ENCODE assay signal across 8 cellular contexts in the genomic region with DNA sequence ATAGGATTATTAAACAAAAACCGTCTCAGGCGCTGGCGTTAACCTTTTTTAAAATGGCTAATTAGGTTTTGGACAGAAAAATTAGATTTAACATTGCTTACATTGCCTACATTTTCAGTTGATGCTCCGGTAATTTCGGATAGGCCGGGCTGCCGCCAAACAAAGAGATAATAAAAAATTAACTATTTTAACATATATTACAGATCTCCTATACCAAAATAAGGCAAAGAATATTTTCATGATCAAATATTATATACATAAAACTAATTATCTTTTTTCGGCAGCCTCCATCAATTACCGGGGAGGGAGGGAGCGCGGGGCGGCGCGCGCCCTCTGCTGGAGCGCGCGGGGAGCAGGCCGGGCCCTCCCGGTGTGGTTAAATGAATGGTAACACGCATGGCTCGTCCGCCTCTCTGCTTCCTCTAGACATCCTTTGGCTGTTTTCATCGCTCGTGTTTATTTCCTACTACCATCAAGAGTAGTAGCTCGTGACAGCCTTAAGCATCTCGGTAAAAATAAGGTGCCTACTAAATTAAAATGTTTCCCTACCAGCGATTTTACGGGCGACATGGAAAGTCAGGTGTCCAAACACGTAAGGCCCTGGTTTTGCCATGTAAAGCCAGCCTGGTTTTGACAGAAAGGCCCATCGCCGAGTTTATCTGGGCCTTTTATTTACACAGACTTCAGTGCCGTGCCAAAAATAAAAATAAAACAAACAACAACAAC.
DNase-seq lines count a peak whose midpoint lies in the region; ATAC-seq and TF ChIP-seq lines count a peak whose summit lies in the region.

No MANE protein-coding gene starts in this region.

- H3K27ac ChIP-seq in 22Rv1, result no peak overlapping the region

- ATAC-seq in HG03139 (IDR thresholded peaks at IDR 0.05; ENCODE audit: unreplicated experiment), result peak; percentile 85

- peak; percentile 91 for DNase-seq in GM13977 (ENCODE audit: low spot score)
- peak; percentile 54 for DNase-seq in OCI-M1 (lab: John Stamatoyannopoulos, UW)
- peak; percentile 21 for DNase-seq in activated gamma-delta T cell treated with anti-CD3 and anti-CD28 coated beads, Interleukin-2, amount 50 U/mL, for 16 hours (ENCODE audit: low read depth)
- peak; percentile 32 for DNase-seq in glomerular visceral epithelial cell (ENCODE audit: extremely low spot score)
- DNase-seq in retina, result peak; percentile 84
- no peak for DNase-seq in dedifferentiated amniotic fluid mesenchymal stem cell (ENCODE audit: extremely low spot score)

- in situ Hi-C loops in GM13977 (cut with MboI; ENCODE audit: low pct_unique_long_range_greater_than_20kb, low sequenced_read_pairs, unreplicated experiment), result loop anchor here (10.0 to 25.0 kb wide), 2 partner anchors 198 to 595 kb away; no protein-coding TSS in a partner anchor

- TF ChIP-seq CTCF in 22Rv1 (IDR thresholded peaks at IDR 0.05) (peak; percentile 99), GM13977 (IDR thresholded peaks at IDR 0.05; ENCODE audit: extremely low read depth, insufficient read depth, missing control alignments) (peak; percentile 90)
